Comparison of ENCODE assay signal across 20 cellular contexts in genomic region chr10:45239642-45240041, GRCh38.
DNase-seq lines count a peak whose midpoint lies in the region; ATAC-seq and TF ChIP-seq lines count a peak whose summit lies in the region.
"Had no signal": no experiment of that assay in that cellular context is flagged by ENCODE, and none has a peak within 500 bp of the region (broad histone marks: within the 10 kb centered on the region; RNA-seq: fewer than 3 reads in every experiment).

No MANE protein-coding gene starts in this region.

- peak overlapping the region; percentile 35 to 77 for H3K27ac ChIP-seq in breast epithelium
- H3K27ac ChIP-seq: 22Rv1, suprapubic skin had no signal

- DNase-seq in breast epithelium (ENCODE audit: low spot score in 2 of 2): peak in 1 of 2 donors; percentile 31
- DNase-seq in MCF 10A (ENCODE audit: unreplicated experiment): no peak
- peak; percentile 62 for DNase-seq in astrocyte of the hippocampus (ENCODE audit: low read depth, low spot score)
- DNase-seq in foreskin fibroblast: peak; percentile 22 to 34
- no peak for DNase-seq in NCI-H1105 treated with DMSO at 0.1 percent for 48 hours (lab: John Stamatoyannopoulos, UW)
- DNase-seq: activated CD8-positive, alpha-beta memory T cell treated with anti-CD3 and anti-CD28 coated beads for 24 hours; activated T-cell treated with anti-CD3 and anti-CD28 coated beads, Interleukin-2, amount 50 U/mL, for 72 hours; DMS153; NCI-H1092 treated with DMSO at 0.1 percent for 48 hours; NCI-H69 had no signal

- H3K27ac Mint-ChIP-seq in MCF 10A (ENCODE audit: low read depth, unreplicated experiment): no peak overlapping the region
- H3K27ac Mint-ChIP-seq: activated naive CD8-positive, alpha-beta T cell; activated T-cell treated with anti-CD3 and anti-CD28 coated beads, Interleukin-2, amount 50 U/mL, for 72 hours; mesothelial cell of epicardium; T-helper 2 cell treated with Interferon-gamma antibody and Interleukin-4, amounts not matched to agents 5 μg/mL and 100 μg/mL, for 36 hours had no signal

- no peaks in the 10 kb centered on the region for H3K4me1 ChIP-seq in breast epithelium

- POLR2A ChIA-PET in MCF 10A (lab: Yijun Ruan, JAX): no interaction called here

- H3K4me3 ChIP-seq in breast epithelium: no peak overlapping the region
- H3K4me3 ChIP-seq in foreskin fibroblast (ENCODE audit: low read depth in 1 of 2, low read length in 2 of 2): no peak overlapping the region
- H3K4me3 ChIP-seq: suprapubic skin had no signal

- no peaks in the 10 kb centered on the region for H3K36me3 ChIP-seq in breast epithelium
- H3K36me3 ChIP-seq: suprapubic skin had no signal

- H3K4me3 Mint-ChIP-seq in MCF 10A (ENCODE audit: unreplicated experiment): no peak overlapping the region
- H3K4me3 Mint-ChIP-seq: activated naive CD8-positive, alpha-beta T cell; activated T-cell treated with anti-CD3 and anti-CD28 coated beads, Interleukin-2, amount 50 U/mL, for 72 hours; CD14-positive monocyte; mesothelial cell of epicardium; neural crest cell; T-helper 2 cell treated with Interferon-gamma antibody and Interleukin-4, amounts not matched to agents 5 μg/mL and 100 μg/mL, for 36 hours had no signal

- H3K27me3 Mint-ChIP-seq in MCF 10A (ENCODE audit: insufficient read depth, unreplicated experiment): no peaks in the 10 kb centered on the region

- intact Hi-C loops in breast epithelium (cut with DNase I; ENCODE audit: low total_unique reads): no loop called here
- intact Hi-C loops in MCF 10A (cut with micrococcal nuclease): loop anchor here (10.0 kb wide), 2 partner anchors 225 to 305 kb away; no protein-coding TSS in a partner anchor

- no peaks in the 10 kb centered on the region for H3K4me1 Mint-ChIP-seq in MCF 10A (ENCODE audit: insufficient read depth, unreplicated experiment)

- BruUV-seq in MCF 10A (replicated peaks; lab: Mats Ljungman, UMichigan): no TSS peak

- H3K9me3 ChIP-seq in breast epithelium: no peaks in the 10 kb centered on the region
- H3K9me3 ChIP-seq: suprapubic skin had no signal

- ATAC-seq in GM19395 (IDR thresholded peaks at IDR 0.05; ENCODE audit: unreplicated experiment) (no peak), GM21515 (IDR thresholded peaks at IDR 0.05; ENCODE audit: unreplicated experiment) (no peak), HG03097 (IDR thresholded peaks at IDR 0.05; ENCODE audit: low FRiP score, unreplicated experiment) (no peak)
- ATAC-seq: activated T-cell treated with anti-CD3 and anti-CD28 coated beads, Interleukin-2, amount 50 U/mL, for 72 hours had no signal

- no peak for TF ChIP-seq POLR2A in breast epithelium (IDR thresholded peaks at IDR 0.05)

- H3K9me3 Mint-ChIP-seq in MCF 10A (ENCODE audit: unreplicated experiment): no peaks in the 10 kb centered on the region
- H3K9me3 Mint-ChIP-seq: activated T-cell treated with anti-CD3 and anti-CD28 coated beads, Interleukin-2, amount 50 U/mL, for 72 hours; CD14-positive monocyte; mesothelial cell of epicardium; neural crest cell; T-helper 2 cell treated with Interferon-gamma antibody and Interleukin-4, amounts not matched to agents 5 μg/mL and 100 μg/mL, for 36 hours had no signal

- no peaks in the 10 kb centered on the region for H3K27me3 ChIP-seq in breast epithelium
- H3K27me3 ChIP-seq: suprapubic skin had no signal

- no peaks in the 10 kb centered on the region for H3K36me3 Mint-ChIP-seq in MCF 10A (ENCODE audit: insufficient read depth, unreplicated experiment)
- H3K36me3 Mint-ChIP-seq: activated naive CD8-positive, alpha-beta T cell; CD14-positive monocyte; mesothelial cell of epicardium had no signal

- TF ChIP-seq CTCF in breast epithelium (IDR thresholded peaks at IDR 0.05) (no peak), MCF 10A (IDR thresholded peaks at IDR 0.05; ENCODE audit: unreplicated experiment) (no peak), foreskin fibroblast (IDR thresholded peaks at IDR 0.05; ENCODE audit: low read depth, low read length) (no peak)

- CTCF ChIA-PET in MCF 10A (lab: Yijun Ruan, JAX): interaction anchor here (0.6 to 4.0 kb wide), 2 partner anchors 12 to 226 kb away, joined by 3 to 39 read pairs; no protein-coding TSS in a partner anchor

Comparison
In these comparisons a context has a peak if more than half of its experiments do, and no peak if none do; other contexts are left out.
1. DNase-seq: peak in astrocyte of the hippocampus (single experiment) and foreskin fibroblast (2 of 2); none in MCF 10A (single experiment) and NCI-H1105 treated with DMSO at 0.1 percent for 48 hours (single experiment).